In the genomic region with DNA sequence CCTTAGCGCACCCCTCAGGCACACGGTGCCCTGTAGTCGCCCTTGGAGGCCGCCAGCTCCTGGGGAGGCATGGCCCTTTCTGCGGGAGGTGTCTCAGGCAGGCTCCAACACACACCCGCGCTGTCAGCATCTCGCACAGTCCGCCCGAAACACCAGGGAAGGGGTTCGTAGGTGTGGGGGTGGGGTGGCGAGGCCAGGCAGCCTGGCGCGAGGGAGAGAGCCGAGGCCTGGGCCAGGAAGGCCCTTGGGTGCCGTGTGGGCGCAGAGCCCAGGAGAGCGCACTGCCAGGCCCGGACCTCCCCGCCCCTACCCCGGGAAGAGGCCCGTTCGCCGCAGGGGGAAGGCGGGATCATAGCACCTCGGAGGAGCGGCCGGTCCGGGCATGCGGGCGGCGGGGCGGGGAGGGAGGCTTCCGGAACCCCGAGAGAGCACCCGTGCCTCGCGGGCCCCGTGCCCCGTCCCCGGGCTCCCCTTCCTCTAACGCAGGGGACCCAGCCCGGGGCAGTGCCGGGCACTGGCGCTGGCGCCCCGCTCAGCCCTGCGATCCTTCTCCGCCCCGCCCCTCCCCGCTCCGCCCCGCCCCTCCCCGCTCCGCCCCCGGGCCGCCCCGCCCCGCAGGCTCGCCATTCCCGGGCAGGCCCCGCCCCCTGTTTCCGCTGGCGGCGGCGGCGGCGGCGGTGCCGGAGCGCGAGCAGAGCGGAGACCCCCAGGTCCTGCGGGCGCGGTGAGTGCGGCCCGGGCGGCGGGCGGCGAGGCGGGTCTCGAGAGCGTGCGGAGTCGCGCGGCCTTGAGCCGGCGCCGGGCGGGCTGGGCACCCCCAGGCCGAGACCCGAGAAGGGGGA, we compare ENCODE assay signal across 1 cellular context.
A peak's percentile ranks its signal among the peaks of the same experiment; 100 is the strongest.
TF ChIP-seq lines count a peak whose summit lies in the region.

A gene with protein sequence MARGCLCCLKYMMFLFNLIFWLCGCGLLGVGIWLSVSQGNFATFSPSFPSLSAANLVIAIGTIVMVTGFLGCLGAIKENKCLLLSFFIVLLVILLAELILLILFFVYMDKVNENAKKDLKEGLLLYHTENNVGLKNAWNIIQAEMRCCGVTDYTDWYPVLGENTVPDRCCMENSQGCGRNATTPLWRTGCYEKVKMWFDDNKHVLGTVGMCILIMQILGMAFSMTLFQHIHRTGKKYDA (plus strand): TSS at position 650 of the 842 bp plus-strand sequence. CDS start 123,815 bp downstream, outside the sequence.

TF ChIP-seq in HepG2, 621 proteins besides CTCF, POLR2A, EP300 and RAD21 (continued from another document and continues in another):
- TF ChIP-seq, protein P1, sequence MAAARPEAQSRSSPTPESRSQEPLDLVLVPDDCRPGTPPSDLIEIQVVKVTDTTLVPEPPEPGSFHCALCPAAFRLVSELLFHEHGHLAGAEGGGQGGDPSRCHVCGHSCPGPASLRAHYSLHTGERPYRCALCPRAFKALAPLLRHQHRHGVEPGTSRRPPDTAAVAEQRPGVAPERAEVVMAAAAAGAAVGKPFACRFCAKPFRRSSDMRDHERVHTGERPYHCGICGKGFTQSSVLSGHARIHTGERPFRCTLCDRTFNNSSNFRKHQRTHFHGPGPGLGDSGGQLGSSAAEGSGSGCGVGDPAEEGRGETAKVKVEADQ (CRISPR knock-in tag; IDR thresholded peaks at IDR 0.05; ENCODE audit: borderline replicate concordance): peak; percentile 33; the same call in 1 of the 2 replicates
- TF ChIP-seq AGO2 (optimal IDR thresholded peaks at IDR 0.05; ENCODE audit: low read depth, low read length) (peak; percentile 67), KAT7 (CRISPR knock-in tag; IDR thresholded peaks at IDR 0.05; ENCODE audit: borderline replicate concordance) (peak; percentile 81), SP1 (IDR thresholded peaks at IDR 0.05) (no peak), SP1 (CRISPR knock-in tag; IDR thresholded peaks at IDR 0.05) (0 out of 2 replicates have a peak, but pooled peaks have one; percentile 16), SRY (CRISPR knock-in tag; IDR thresholded peaks at IDR 0.05) (peak; percentile 69; the same call in 1 of the 2 replicates), MIER3 (CRISPR knock-in tag; IDR thresholded peaks at IDR 0.05; ENCODE audit: borderline replicate concordance) (peak; percentile 27; the same call in 1 of the 2 replicates), KDM4B (CRISPR knock-in tag; IDR thresholded peaks at IDR 0.05) (0 out of 2 replicates have a peak, but pooled peaks have one; percentile 45), BCL3 (CRISPR knock-in tag; IDR thresholded peaks at IDR 0.05) (peak; percentile 73), ETV5 (CRISPR knock-in tag; IDR thresholded peaks at IDR 0.05; ENCODE audit: borderline replicate concordance) (peak; percentile 34; the same call in 1 of the 2 replicates), KDM5B (CRISPR knock-in tag; IDR thresholded peaks at IDR 0.05; ENCODE audit: borderline replicate concordance) (peak; percentile 79; the same call in 1 of the 2 replicates), ZNF598 (CRISPR knock-in tag; IDR thresholded peaks at IDR 0.05; ENCODE audit: borderline replicate concordance) (peak; percentile 64; the same call in 1 of the 2 replicates), MXD4 (CRISPR knock-in tag; IDR thresholded peaks at IDR 0.05) (peak; percentile 62), HNRNPLL (IDR thresholded peaks at IDR 0.05; ENCODE audit: low read depth, low read length, poor library complexity, severe bottlenecking) (peak; percentile 60), ASH2L (IDR thresholded peaks at IDR 0.05; ENCODE audit: insufficient read length, low read depth, low read length) (peak; percentile 28), RBFOX2 (IDR thresholded peaks at IDR 0.05; ENCODE audit: low read depth, low read length) (peak; percentile 78), ZSCAN31 (CRISPR knock-in tag; IDR thresholded peaks at IDR 0.05; ENCODE audit: low read depth) (peak; percentile 25; the same call in 1 of the 2 replicates), ZNF512B (CRISPR knock-in tag; IDR thresholded peaks at IDR 0.05; ENCODE audit: borderline replicate concordance) (0 out of 2 replicates have a peak, but pooled peaks have one; percentile 30), ZNF256 (CRISPR knock-in tag; conservative IDR thresholded peaks at IDR 0.05) (no peak), TEAD2 (CRISPR knock-in tag; IDR thresholded peaks at IDR 0.05) (no peak), HMG20A (CRISPR knock-in tag; IDR thresholded peaks at IDR 0.05; ENCODE audit: borderline replicate concordance) (no peak), MXI1 (IDR thresholded peaks at IDR 0.05; ENCODE audit: borderline replicate concordance, low read depth, low read length) (peak; percentile 35; the same call in 1 of the 3 replicates), ZNF329 (CRISPR knock-in tag; IDR thresholded peaks at IDR 0.05; ENCODE audit: low read depth) (peak; percentile 46; the same call in 1 of the 2 replicates), MAZ (IDR thresholded peaks at IDR 0.05; ENCODE audit: borderline replicate concordance, low read depth, low read length) (0 out of 2 replicates have a peak, but pooled peaks have one; percentile 34), MAZ (CRISPR knock-in tag; IDR thresholded peaks at IDR 0.05; ENCODE audit: low read depth) (peak; percentile 18; the same call in 1 of the 2 replicates), ZNF790 (CRISPR knock-in tag; IDR thresholded peaks at IDR 0.05; ENCODE audit: borderline replicate concordance) (0 out of 2 replicates have a peak, but pooled peaks have one; percentile 38), ZNF331 (CRISPR knock-in tag; IDR thresholded peaks at IDR 0.05) (peak; percentile 30; the same call in 1 of the 2 replicates), LCORL (IDR thresholded peaks at IDR 0.05) (no peak), LCORL (CRISPR knock-in tag; IDR thresholded peaks at IDR 0.05) (peak; percentile 41; the same call in 1 of the 2 replicates), ZNF883 (CRISPR knock-in tag; IDR thresholded peaks at IDR 0.05; ENCODE audit: not compliant biosample characterization) (peak; percentile 79), ZNF543 (CRISPR knock-in tag; IDR thresholded peaks at IDR 0.05) (peak; percentile 74; the same call in 1 of the 2 replicates), PBX2 (CRISPR knock-in tag; IDR thresholded peaks at IDR 0.05) (no peak), SIN3A (IDR thresholded peaks at IDR 0.05; ENCODE audit: borderline replicate concordance, low read depth, low read length) (peak; percentile 72; the same call in 1 of the 2 replicates), HIC2 (CRISPR knock-in tag; IDR thresholded peaks at IDR 0.05; ENCODE audit: low read depth) (peak; percentile 90; the same call in 1 of the 2 replicates), ZNF777 (CRISPR knock-in tag; IDR thresholded peaks at IDR 0.05) (0 out of 2 replicates have a peak, but pooled peaks have one; percentile 28)
- TF ChIP-seq, protein P2, sequence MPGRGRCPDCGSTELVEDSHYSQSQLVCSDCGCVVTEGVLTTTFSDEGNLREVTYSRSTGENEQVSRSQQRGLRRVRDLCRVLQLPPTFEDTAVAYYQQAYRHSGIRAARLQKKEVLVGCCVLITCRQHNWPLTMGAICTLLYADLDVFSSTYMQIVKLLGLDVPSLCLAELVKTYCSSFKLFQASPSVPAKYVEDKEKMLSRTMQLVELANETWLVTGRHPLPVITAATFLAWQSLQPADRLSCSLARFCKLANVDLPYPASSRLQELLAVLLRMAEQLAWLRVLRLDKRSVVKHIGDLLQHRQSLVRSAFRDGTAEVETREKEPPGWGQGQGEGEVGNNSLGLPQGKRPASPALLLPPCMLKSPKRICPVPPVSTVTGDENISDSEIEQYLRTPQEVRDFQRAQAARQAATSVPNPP (CRISPR knock-in tag; IDR thresholded peaks at IDR 0.05): no peak
- TF ChIP-seq, protein P3, sequence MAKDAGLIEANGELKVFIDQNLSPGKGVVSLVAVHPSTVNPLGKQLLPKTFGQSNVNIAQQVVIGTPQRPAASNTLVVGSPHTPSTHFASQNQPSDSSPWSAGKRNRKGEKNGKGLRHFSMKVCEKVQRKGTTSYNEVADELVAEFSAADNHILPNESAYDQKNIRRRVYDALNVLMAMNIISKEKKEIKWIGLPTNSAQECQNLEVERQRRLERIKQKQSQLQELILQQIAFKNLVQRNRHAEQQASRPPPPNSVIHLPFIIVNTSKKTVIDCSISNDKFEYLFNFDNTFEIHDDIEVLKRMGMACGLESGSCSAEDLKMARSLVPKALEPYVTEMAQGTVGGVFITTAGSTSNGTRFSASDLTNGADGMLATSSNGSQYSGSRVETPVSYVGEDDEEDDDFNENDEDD (CRISPR knock-in tag; IDR thresholded peaks at IDR 0.05; ENCODE audit: borderline replicate concordance): peak; percentile 40; the same call in 1 of the 2 replicates
- TF ChIP-seq, protein P4, sequence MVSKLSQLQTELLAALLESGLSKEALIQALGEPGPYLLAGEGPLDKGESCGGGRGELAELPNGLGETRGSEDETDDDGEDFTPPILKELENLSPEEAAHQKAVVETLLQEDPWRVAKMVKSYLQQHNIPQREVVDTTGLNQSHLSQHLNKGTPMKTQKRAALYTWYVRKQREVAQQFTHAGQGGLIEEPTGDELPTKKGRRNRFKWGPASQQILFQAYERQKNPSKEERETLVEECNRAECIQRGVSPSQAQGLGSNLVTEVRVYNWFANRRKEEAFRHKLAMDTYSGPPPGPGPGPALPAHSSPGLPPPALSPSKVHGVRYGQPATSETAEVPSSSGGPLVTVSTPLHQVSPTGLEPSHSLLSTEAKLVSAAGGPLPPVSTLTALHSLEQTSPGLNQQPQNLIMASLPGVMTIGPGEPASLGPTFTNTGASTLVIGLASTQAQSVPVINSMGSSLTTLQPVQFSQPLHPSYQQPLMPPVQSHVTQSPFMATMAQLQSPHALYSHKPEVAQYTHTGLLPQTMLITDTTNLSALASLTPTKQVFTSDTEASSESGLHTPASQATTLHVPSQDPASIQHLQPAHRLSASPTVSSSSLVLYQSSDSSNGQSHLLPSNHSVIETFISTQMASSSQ (IDR thresholded peaks at IDR 0.05; ENCODE audit: low read depth): no peak
- TF ChIP-seq, protein P4 (CRISPR knock-in tag; IDR thresholded peaks at IDR 0.05; ENCODE audit: borderline replicate concordance): no peak
